ENCODE assay signal across 8 cellular contexts in the genomic region with DNA sequence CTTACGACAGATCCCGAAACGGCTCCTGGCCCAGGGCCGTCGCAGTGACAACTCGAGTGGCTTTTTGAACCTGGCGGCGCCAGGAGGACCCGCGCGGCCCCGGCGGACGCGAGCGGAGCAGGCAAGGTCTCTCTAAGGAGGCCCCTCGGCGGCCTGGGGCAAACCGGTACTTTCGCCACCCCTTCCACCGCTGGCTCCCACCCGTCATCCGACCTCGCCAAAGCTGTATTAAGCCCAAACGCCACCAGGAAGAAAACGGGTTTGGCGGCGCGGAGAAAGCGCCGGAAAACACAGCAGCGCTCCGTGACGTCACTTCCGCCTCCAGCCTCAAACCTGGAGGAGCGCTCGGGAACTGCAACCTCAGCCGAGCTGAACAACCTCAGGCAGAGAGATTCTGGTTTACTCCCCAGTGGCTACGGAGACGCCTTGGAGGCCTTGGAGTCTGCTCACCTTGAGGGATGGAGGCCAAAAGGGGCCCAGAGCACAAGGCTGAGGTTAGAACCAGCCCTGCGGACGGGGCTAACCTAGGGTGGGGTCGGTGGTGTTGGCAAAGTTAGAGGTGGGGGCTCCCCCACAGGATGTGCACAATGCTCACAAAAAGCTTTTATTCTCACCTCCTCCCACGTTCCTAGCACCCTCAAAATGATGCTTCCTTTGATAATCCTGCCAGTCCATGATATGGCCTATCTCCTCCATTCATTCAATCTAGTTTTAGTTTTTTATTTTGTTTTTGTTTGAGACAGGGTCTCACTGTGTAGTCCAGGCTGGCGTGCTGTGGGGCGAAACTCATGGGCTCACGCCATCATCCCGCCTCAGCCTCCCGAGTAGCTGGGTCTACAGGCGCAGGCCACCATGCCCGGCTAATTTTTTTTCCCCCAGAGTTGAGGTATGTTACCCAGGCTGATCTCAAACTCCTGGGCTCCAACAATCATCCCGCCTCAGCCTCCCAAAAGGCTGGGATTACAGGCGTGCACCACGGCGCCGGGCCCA. TPM values are rescaled to one million over a fixed set of nuclear protein-coding genes. Genes with fewer than 3 reads are reported as not detected.
DNase-seq lines count a peak whose midpoint lies in the region; ATAC-seq, FAIRE-seq and TF ChIP-seq lines count a peak whose summit lies in the region.

A gene (minus strand): TSS at position 295 of the 990 bp plus-strand sequence. CDS start 15,484 bp downstream, outside the sequence.

- H4K8ac ChIP-seq in H1 (ENCODE audit: extremely low read depth, insufficient read depth, low read length) (peak within 1 kb of the TSS; percentile 99), mesenchymal stem cell (ENCODE audit: low read length) (peak within 1 kb of the TSS; percentile 95)

- 18% methylated on average over 55 of the region's 56 CpGs; no CpG with 5 or more reads in 1 of the 2 experiments for WGBS in H1 (ENCODE audit: extremely low coverage in 1 of 2, insufficient coverage in 1 of 2, insufficient read length in 1 of 2, insufficient replicate concordance in 2 of 2, low coverage in 1 of 2, low lambda C conversion rate in 2 of 2, missing lambda C conversion rate in 1 of 2), 2 experiments
- WGBS in mesenchymal stem cell: 20% methylated on average over 55 of the region's 56 CpGs

- TF ChIP-seq RAD21 in H1 (IDR thresholded peaks at IDR 0.05 in 1 of 2, conservative IDR thresholded peaks at IDR 0.05 in 1 of 2; ENCODE audit: low read depth in 2 of 2, low read length in 2 of 2): 0 out of 4 replicates have a peak, but pooled peaks of 1 of the 2 experiments have one; percentile 2

- no peaks in the 10 kb centered on the region for H3K27me3 ChIP-seq in H1 (replicated peaks in 1 of 4; ENCODE audit: control insufficient read depth in 3 of 4, extremely low read depth in 1 of 4, insufficient read depth in 3 of 4, low read length in 3 of 4)
- H3K27me3 ChIP-seq in mesenchymal stem cell (ENCODE audit: control insufficient read depth in 1 of 2, insufficient read depth in 1 of 2, low read length in 2 of 2): no peaks in the 10 kb centered on the region

- peak; percentile 37 to 47 (median 44) for TF ChIP-seq CTCF in H1 (IDR thresholded peaks at IDR 0.05; ENCODE audit: control extremely low read depth in 1 of 3, insufficient read depth in 1 of 3, low read depth in 1 of 3, low read length in 3 of 3)

- H2BK5ac ChIP-seq in H1 (ENCODE audit: low read depth, low read length) (peak within 1 kb of the TSS; percentile 97), mesenchymal stem cell (ENCODE audit: low read depth, low read length, poor library complexity, severe bottlenecking) (no peak within 1 kb of the TSS)

- H3K4me1 ChIP-seq in H1 (replicated peaks in 1 of 4; ENCODE audit: control insufficient read depth in 3 of 4, insufficient read depth in 4 of 4, low read length in 3 of 4): no peaks in the 10 kb centered on the region; a peak in 2 of 7 replicates
- H3K4me1 ChIP-seq in mesenchymal stem cell (ENCODE audit: control insufficient read depth, insufficient read depth, low read depth, low read length): peaks cover 5% of the 10 kb centered on the region

- peaks cover 3 to 7% of the 10 kb centered on the region in 2 experiments; a peak in 2 of 4 replicates for H3K9me3 ChIP-seq in H1 (ENCODE audit: insufficient read depth in 2 of 2, low read depth in 1 of 2, low read length in 1 of 2)
- peaks cover 13% of the 10 kb centered on the region for H3K9me3 ChIP-seq in mesenchymal stem cell (ENCODE audit: control insufficient read depth, low read length)

- peaks cover 0 to 5% of the 10 kb centered on the region in 2 experiments for H4K20me1 ChIP-seq in H1 (replicated peaks in 1 of 2; ENCODE audit: control insufficient read depth in 1 of 2, insufficient read depth in 2 of 2, low read length in 2 of 2)

- DNase-seq in COLO668 (lab: John Stamatoyannopoulos, UW; ENCODE audit: unreplicated experiment) (peak; percentile 92), HT-29 (ENCODE audit: low spot score) (peak; percentile 88), H1 (ENCODE audit: low read depth in 1 of 2, low spot score in 2 of 2) (peak; percentile 73 to 91), mesenchymal stem cell (peak; percentile 94)
- peak; percentile 81 for DNase-seq in NK-92 treated with Interleukin-12 subunit alpha and Interleukin-12 subunit beta, amount 100 ng/mL, for 24 hours (lab: John Stamatoyannopoulos, UW)
- DNase-seq in stimulated activated CD8-positive, alpha-beta memory T cell treated with anti-CD3 and anti-CD28 coated beads, Interleukin-12 subunit alpha, Interleukin-12 subunit beta, amount 100 ng/mL, for 4 hours (ENCODE audit: low read depth): peak; percentile 82

- TF ChIP-seq EP300 in H1 (IDR thresholded peaks at IDR 0.05; ENCODE audit: borderline replicate concordance in 1 of 2, low read depth in 2 of 2, low read length in 2 of 2): peak in 1 of 2 experiments; percentile 44; a peak in 1 of 3 replicates

- H2AFZ ChIP-seq in H1 (ENCODE audit: low read length): peak within 1 kb of the TSS; percentile 91
- H2AFZ ChIP-seq in mesenchymal stem cell (ENCODE audit: low read depth, low read length): peak within 1 kb of the TSS; percentile 94

- CTCF ChIA-PET in activated CD8-positive, alpha-beta memory T cell treated with anti-CD3 and anti-CD28 coated beads for 36 hours (lab: Charles Lee): interaction anchor here (1.0 to 1.8 kb wide), 3 partner anchors 25 to 124 kb away, joined by 3 to 4 read pairs (median 3); no protein-coding TSS in a partner anchor
- CTCF ChIA-PET in H1 (lab: Charles Lee; ENCODE audit: partially characterized antibody): interaction anchor here (0.6 to 2.0 kb wide), 4 partner anchors 12 to 99 kb away, joined by 3 to 5 read pairs (median 3); no protein-coding TSS in a partner anchor

- no peak for FAIRE-seq in H1 (lab: Jason Lieb, UNC)

- H4K91ac ChIP-seq in H1 (replicated peaks; ENCODE audit: insufficient read length, low read length) (peak within 1 kb of the TSS; percentile 88), mesenchymal stem cell (ENCODE audit: low read length) (peak within 1 kb of the TSS; percentile 70)

- no peak within 1 kb of the TSS for H3K23ac ChIP-seq in H1 (ENCODE audit: insufficient read length)
- peak within 1 kb of the TSS in 1 of 2 experiments; percentile 9 for H3K23ac ChIP-seq in mesenchymal stem cell (ENCODE audit: low read length in 2 of 2)

- H3K79me2 ChIP-seq in H1 (ENCODE audit: control insufficient read depth in 1 of 2, insufficient read depth in 2 of 2, low read length in 2 of 2): peaks cover 0 to 20% of the 10 kb centered on the region in 2 experiments; a peak in 2 of 4 replicates

- peak within 1 kb of the TSS; percentile 77 to 93 (median 90) for H3K9ac ChIP-seq in H1 (replicated peaks in 1 of 4; ENCODE audit: extremely low read depth in 1 of 4, low read depth in 3 of 4, low read length in 3 of 4)
- peak within 1 kb of the TSS; percentile 98 for H3K9ac ChIP-seq in mesenchymal stem cell (ENCODE audit: low read length)

- H3K4ac ChIP-seq in H1 (replicated peaks; ENCODE audit: insufficient read length, low read depth, low read length) (peak within 1 kb of the TSS; percentile 92), mesenchymal stem cell (ENCODE audit: low read depth in 1 of 2, low read length in 2 of 2) (peak within 1 kb of the TSS; percentile 24 to 83)

- H2BK12ac ChIP-seq in H1 (ENCODE audit: low read depth, low read length) (peak within 1 kb of the TSS; percentile 75; the same call in 1 of the 2 replicates), mesenchymal stem cell (ENCODE audit: low read length in 2 of 2) (no peak within 1 kb of the TSS)

- H2BK120ac ChIP-seq in H1 (replicated peaks; ENCODE audit: low read depth, low read length): peak within 1 kb of the TSS; percentile 55
- H2BK120ac ChIP-seq in mesenchymal stem cell (ENCODE audit: low read depth, low read length): no peak within 1 kb of the TSS

- H3K4me2 ChIP-seq in H1 (ENCODE audit: insufficient read depth in 1 of 2, low read depth in 2 of 2, low read length in 2 of 2) (peak within 1 kb of the TSS; percentile 64 to 78), mesenchymal stem cell (ENCODE audit: low read length, poor library complexity, severe bottlenecking) (peak within 1 kb of the TSS; percentile 76)

- peak within 1 kb of the TSS; percentile 52 for H3K56ac ChIP-seq in H1 (replicated peaks; ENCODE audit: insufficient read length, low read depth, low read length)

- POLR2A ChIA-PET in activated CD8-positive, alpha-beta memory T cell treated with anti-CD3 and anti-CD28 coated beads for 36 hours (lab: Charles Lee): interaction anchor here (0.9 kb wide), 1 partner anchor 101 kb away, joined by 3 read pairs; no protein-coding TSS in a partner anchor
- POLR2A ChIA-PET in H1 (lab: Charles Lee; ENCODE audit: partially characterized antibody): interaction anchor here (0.9 to 1.7 kb wide), 8 partner anchors 28 to 295 kb away, joined by 3 to 6 read pairs (median 4); a partner anchor contains a TSS

- no peak within 1 kb of the TSS for H2BK20ac ChIP-seq in H1 (ENCODE audit: low read length)

- H3K36me3 ChIP-seq in H1 (ENCODE audit: control insufficient read depth in 2 of 4, insufficient read depth in 4 of 4, low read length in 3 of 4): peaks cover 0 to 2% (median 0%) of the 10 kb centered on the region in 4 experiments; a peak in 1 of 8 replicates
- peaks cover 14 to 29% of the 10 kb centered on the region in 2 experiments for H3K36me3 ChIP-seq in mesenchymal stem cell (ENCODE audit: control insufficient read depth in 1 of 2, insufficient read depth in 2 of 2, low read depth in 1 of 2, low read length in 2 of 2)

- peak; percentile 81 for ATAC-seq in GM19468 (IDR thresholded peaks at IDR 0.05; ENCODE audit: extremely low read depth, unreplicated experiment)

- peak within 1 kb of the TSS; percentile 96 for H3K18ac ChIP-seq in H1 (ENCODE audit: extremely low read depth, low read length)
- H3K18ac ChIP-seq in mesenchymal stem cell (ENCODE audit: low read depth in 1 of 2, low read length in 2 of 2): peak within 1 kb of the TSS; percentile 58 to 89

- H4K5ac ChIP-seq in H1 (ENCODE audit: insufficient read length, low read depth, low read length): peak within 1 kb of the TSS; percentile 89

- no peak within 1 kb of the TSS for H2AK5ac ChIP-seq in H1 (ENCODE audit: low read depth, low read length)
- no peak within 1 kb of the TSS for H2AK5ac ChIP-seq in mesenchymal stem cell (ENCODE audit: low read length, severe bottlenecking)

- H3K14ac ChIP-seq in H1 (ENCODE audit: insufficient read length) (peak within 1 kb of the TSS; percentile 63), mesenchymal stem cell (ENCODE audit: low read length in 2 of 2) (peak within 1 kb of the TSS; percentile 4 to 82)

- peaks cover 10% of the 10 kb centered on the region; the same call in 1 of the 2 replicates for H3K23me2 ChIP-seq in H1 (ENCODE audit: low read depth, low read length)

- H3K79me1 ChIP-seq in H1 (ENCODE audit: low read depth, low read length) (peaks cover 1% of the 10 kb centered on the region), mesenchymal stem cell (replicated peaks; ENCODE audit: low read length, poor library complexity, severe bottlenecking) (peaks cover 29% of the 10 kb centered on the region)

- H3K27ac ChIP-seq in H1 (ENCODE audit: low read depth, low read length) (peak within 1 kb of the TSS; percentile 76), mesenchymal stem cell (ENCODE audit: low read length, poor library complexity, severe bottlenecking) (peak within 1 kb of the TSS; percentile 51)

- peak; percentile 89 to 96 for TF ChIP-seq POLR2A in H1 (IDR thresholded peaks at IDR 0.05; ENCODE audit: control extremely low read depth in 1 of 2, low read depth in 2 of 2, low read length in 2 of 2)

- H3K4me3 ChIP-seq in H1 (ENCODE audit: extremely low read depth in 1 of 4, insufficient read depth in 2 of 4, low read depth in 3 of 4, low read length in 4 of 4) (peak within 1 kb of the TSS; percentile 79 to 93 (median 90)), mesenchymal stem cell (ENCODE audit: insufficient read depth in 1 of 2, low read depth in 1 of 2, low read length in 2 of 2) (peak within 1 kb of the TSS; percentile 68 to 96)

- H2BK15ac ChIP-seq in H1 (ENCODE audit: low read length) (no peak within 1 kb of the TSS; the same call in 1 of the 2 replicates), mesenchymal stem cell (ENCODE audit: low read depth, poor library complexity, severe bottlenecking) (peak within 1 kb of the TSS; percentile 74)

RNA-seq across cellular contexts. Expression of the gene that starts here (rescaled TPM):
- 3.4 and 5.2 TPM in 2 replicates for total RNA-seq in HT-29 (2014; rRNA removed; shearing (Covaris generic))
- total RNA-seq in activated CD8-positive, alpha-beta memory T cell treated with anti-CD3 and anti-CD28 coated beads for 36 hours: 10 to 100 TPM; 28.2 to 32.1 TPM
- total RNA-seq in H1 (2021; fragmentation: NEBNext Ultra II Directional; extraction: Animal tissue kit (Norgen Biotek cat#: 25700)): 14.2 and 15.3 TPM in 2 replicates
- 6.6 and 15.6 TPM in 2 replicates for polyA plus RNA-seq in H1 (2011; rRNA removed)
- 13.5 TPM for polyA plus RNA-seq in H1 (2011; cell fraction: cytosol; rRNA removed)
- polyA plus RNA-seq in H1 (2011; cell fraction: nucleus; rRNA removed): 23.0 TPM
- polyA plus RNA-seq in H1 (2012, experiment 1 of 2): 10.9 to 15.8 TPM (median 13.5 TPM) in 4 replicates
- 1.1 TPM for polyA plus RNA-seq in H1 (2012, experiment 2 of 2)
- 11.5 TPM for polyA plus RNA-seq in H1 (2013, experiment 1 of 2)
- 9.1 TPM for polyA plus RNA-seq in H1 (2013, experiment 2 of 2)
- polyA minus RNA-seq in H1 (2011; rRNA and poly(A)+ RNA removed): 11.4 and 13.4 TPM in 2 replicates
- 8.1 TPM for polyA minus RNA-seq in H1 (2011; cell fraction: cytosol; rRNA and poly(A)+ RNA removed)
- polyA minus RNA-seq in H1 (2011; cell fraction: nucleus; rRNA and poly(A)+ RNA removed): 19.2 TPM
- polyA plus RNA-seq in mesenchymal stem cell (2013, experiment 1 of 2): 7.2 TPM
- 7.0 TPM for polyA plus RNA-seq in mesenchymal stem cell (2013, experiment 2 of 2)

Comparison
In these comparisons a context has a peak if more than half of its experiments do, and no peak if none do; other contexts are left out.
1. Peak in every context shown above with its lines: DNase-seq, ATAC-seq, H3K4me3 ChIP-seq and H3K27ac ChIP-seq.